Comparison of ENCODE assay signal across 8 cellular contexts in genomic region chr14:49863483-49864262, GRCh38. TPM values are rescaled to one million over a fixed set of nuclear protein-coding genes. Genes with fewer than 3 reads are reported as not detected.
A peak's percentile ranks its signal among the peaks of the same experiment; 100 is the strongest.
DNase-seq lines count a peak whose midpoint lies in the region.

No MANE protein-coding gene starts in this region.

- peak overlapping the region; percentile 92 for H3K27ac ChIP-seq in temporal lobe (ENCODE audit: low read depth, low read length)

- peak overlapping the region; percentile 96 for H3K4me3 ChIP-seq in iPS-11a (ENCODE audit: low read depth, low read length)

- DNase-seq in SIG-M5 treated with dmso at 0.1 percent for 504 hours (lab: John Stamatoyannopoulos, UW; ENCODE audit: unreplicated experiment) (peak; percentile 38), SIG-M5 (lab: John Stamatoyannopoulos, UW) (no peak), SW480 (ENCODE audit: low spot score) (peak; percentile 49), COLO829 (ENCODE audit: low spot score) (no peak), COLO668 (lab: John Stamatoyannopoulos, UW; ENCODE audit: unreplicated experiment) (no peak), NCI-H2171 (lab: John Stamatoyannopoulos, UW) (no peak)

RNA-seq across cellular contexts. Expression of gene NEMF, which starts 11.1 kb away (rescaled TPM):
- 95.4 TPM for total RNA-seq in temporal lobe

RNA-seq across cellular contexts. Expression of gene ARF6, which starts 29.2 kb away (rescaled TPM):
- 37.6 TPM for total RNA-seq in temporal lobe

Comparison
In these comparisons a context has a peak if more than half of its experiments do, and no peak if none do; other contexts are left out.
1. DNase-seq: peak in SIG-M5 treated with dmso at 0.1 percent for 504 hours (single experiment) and SW480 (single experiment); none in SIG-M5 (single experiment), COLO829 (single experiment), COLO668 (single experiment) and NCI-H2171 (single experiment).